1 cellular context compared by ENCODE assay signal in the genomic region with DNA sequence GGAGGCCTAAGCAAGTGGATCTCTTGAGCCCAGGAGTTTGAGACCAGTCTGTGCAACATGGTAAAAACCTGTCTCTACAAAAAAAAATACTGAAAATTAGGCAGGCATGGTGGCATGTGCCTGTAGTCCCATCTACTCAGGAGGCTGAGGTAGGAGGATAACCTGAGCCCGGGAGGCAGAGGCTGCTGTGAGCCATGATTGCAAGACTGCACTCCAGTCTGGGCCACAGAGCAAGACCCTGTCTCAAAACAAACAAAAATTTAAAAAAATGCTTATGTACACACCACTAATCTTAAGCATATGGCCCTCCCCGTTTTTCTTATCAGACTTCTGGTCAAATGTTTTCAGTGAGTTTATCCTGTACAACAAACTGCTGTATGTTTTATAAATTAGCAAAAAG.
TF ChIP-seq lines count a peak whose summit lies in the region.

No MANE protein-coding gene starts in this region.

TF ChIP-seq in HepG2, 621 proteins besides CTCF, POLR2A, EP300 and RAD21 (continued from another document):
- TF ChIP-seq, protein P1, sequence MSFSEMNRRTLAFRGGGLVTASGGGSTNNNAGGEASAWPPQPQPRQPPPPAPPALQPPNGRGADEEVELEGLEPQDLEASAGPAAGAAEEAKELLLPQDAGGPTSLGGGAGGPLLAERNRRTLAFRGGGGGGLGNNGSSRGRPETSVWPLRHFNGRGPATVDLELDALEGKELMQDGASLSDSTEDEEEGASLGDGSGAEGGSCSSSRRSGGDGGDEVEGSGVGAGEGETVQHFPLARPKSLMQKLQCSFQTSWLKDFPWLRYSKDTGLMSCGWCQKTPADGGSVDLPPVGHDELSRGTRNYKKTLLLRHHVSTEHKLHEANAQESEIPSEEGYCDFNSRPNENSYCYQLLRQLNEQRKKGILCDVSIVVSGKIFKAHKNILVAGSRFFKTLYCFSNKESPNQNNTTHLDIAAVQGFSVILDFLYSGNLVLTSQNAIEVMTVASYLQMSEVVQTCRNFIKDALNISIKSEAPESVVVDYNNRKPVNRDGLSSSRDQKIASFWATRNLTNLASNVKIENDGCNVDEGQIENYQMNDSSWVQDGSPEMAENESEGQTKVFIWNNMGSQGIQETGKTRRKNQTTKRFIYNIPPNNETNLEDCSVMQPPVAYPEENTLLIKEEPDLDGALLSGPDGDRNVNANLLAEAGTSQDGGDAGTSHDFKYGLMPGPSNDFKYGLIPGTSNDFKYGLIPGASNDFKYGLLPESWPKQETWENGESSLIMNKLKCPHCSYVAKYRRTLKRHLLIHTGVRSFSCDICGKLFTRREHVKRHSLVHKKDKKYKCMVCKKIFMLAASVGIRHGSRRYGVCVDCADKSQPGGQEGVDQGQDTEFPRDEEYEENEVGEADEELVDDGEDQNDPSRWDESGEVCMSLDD (CRISPR knock-in tag; IDR thresholded peaks at IDR 0.05; ENCODE audit: borderline replicate concordance) = no peak
- TF ChIP-seq SATB2 (CRISPR knock-in tag; IDR thresholded peaks at IDR 0.05) (no peak), EEA1 (CRISPR knock-in tag; IDR thresholded peaks at IDR 0.05; ENCODE audit: borderline replicate concordance) (no peak), ZNF510 (CRISPR knock-in tag; IDR thresholded peaks at IDR 0.05; ENCODE audit: low read depth) (no peak), FOXA1 (IDR thresholded peaks at IDR 0.05) (no peak), FOXA1 (CRISPR knock-in tag; IDR thresholded peaks at IDR 0.05) (peak; percentile 30; the same call in 1 of the 2 replicates), MEIS2 (CRISPR knock-in tag; IDR thresholded peaks at IDR 0.05) (no peak), PHB2 (IDR thresholded peaks at IDR 0.05; ENCODE audit: partially characterized antibody) (no peak), SCMH1 (CRISPR knock-in tag; IDR thresholded peaks at IDR 0.05; ENCODE audit: borderline replicate concordance) (no peak), ZC3H13 (CRISPR knock-in tag; IDR thresholded peaks at IDR 0.05) (no peak), ZNF460 (CRISPR knock-in tag; IDR thresholded peaks at IDR 0.05; ENCODE audit: borderline replicate concordance) (no peak), ZZZ3 (CRISPR knock-in tag; IDR thresholded peaks at IDR 0.05; ENCODE audit: borderline replicate concordance) (no peak), TBX3 (IDR thresholded peaks at IDR 0.05; ENCODE audit: borderline replicate concordance) (no peak), ZNF547 (CRISPR knock-in tag; IDR thresholded peaks at IDR 0.05) (no peak), ELF3 (CRISPR knock-in tag; IDR thresholded peaks at IDR 0.05) (no peak), TARDBP (CRISPR knock-in tag; IDR thresholded peaks at IDR 0.05) (no peak), KDM1A (CRISPR knock-in tag; IDR thresholded peaks at IDR 0.05) (peak; percentile 49; the same call in 1 of the 2 replicates), TRIM24 (CRISPR knock-in tag; IDR thresholded peaks at IDR 0.05) (no peak), ZNF30 (CRISPR knock-in tag; IDR thresholded peaks at IDR 0.05) (no peak), NPAS2 (CRISPR knock-in tag; IDR thresholded peaks at IDR 0.05; ENCODE audit: borderline replicate concordance) (no peak), ZNF121 (CRISPR knock-in tag; IDR thresholded peaks at IDR 0.05) (peak; percentile 99), HDAC2 (CRISPR knock-in tag; IDR thresholded peaks at IDR 0.05) (0 out of 2 replicates have a peak, but pooled peaks have one; percentile 19)
- TF ChIP-seq, protein P2, sequence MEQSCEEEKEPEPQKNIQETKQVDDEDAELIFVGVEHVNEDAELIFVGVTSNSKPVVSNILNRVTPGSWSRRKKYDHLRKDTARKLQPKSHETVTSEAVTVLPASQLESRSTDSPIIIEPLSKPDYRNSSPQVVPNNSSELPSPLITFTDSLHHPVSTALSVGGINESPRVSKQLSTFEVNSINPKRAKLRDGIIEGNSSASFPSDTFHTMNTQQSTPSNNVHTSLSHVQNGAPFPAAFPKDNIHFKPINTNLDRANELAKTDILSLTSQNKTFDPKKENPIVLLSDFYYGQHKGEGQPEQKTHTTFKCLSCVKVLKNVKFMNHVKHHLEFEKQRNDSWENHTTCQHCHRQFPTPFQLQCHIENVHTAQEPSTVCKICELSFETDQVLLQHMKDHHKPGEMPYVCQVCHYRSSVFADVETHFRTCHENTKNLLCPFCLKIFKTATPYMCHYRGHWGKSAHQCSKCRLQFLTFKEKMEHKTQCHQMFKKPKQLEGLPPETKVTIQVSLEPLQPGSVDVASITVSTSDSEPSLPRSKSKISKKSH (CRISPR knock-in tag; IDR thresholded peaks at IDR 0.05; ENCODE audit: borderline replicate concordance) = no peak
- TF ChIP-seq, protein P3, sequence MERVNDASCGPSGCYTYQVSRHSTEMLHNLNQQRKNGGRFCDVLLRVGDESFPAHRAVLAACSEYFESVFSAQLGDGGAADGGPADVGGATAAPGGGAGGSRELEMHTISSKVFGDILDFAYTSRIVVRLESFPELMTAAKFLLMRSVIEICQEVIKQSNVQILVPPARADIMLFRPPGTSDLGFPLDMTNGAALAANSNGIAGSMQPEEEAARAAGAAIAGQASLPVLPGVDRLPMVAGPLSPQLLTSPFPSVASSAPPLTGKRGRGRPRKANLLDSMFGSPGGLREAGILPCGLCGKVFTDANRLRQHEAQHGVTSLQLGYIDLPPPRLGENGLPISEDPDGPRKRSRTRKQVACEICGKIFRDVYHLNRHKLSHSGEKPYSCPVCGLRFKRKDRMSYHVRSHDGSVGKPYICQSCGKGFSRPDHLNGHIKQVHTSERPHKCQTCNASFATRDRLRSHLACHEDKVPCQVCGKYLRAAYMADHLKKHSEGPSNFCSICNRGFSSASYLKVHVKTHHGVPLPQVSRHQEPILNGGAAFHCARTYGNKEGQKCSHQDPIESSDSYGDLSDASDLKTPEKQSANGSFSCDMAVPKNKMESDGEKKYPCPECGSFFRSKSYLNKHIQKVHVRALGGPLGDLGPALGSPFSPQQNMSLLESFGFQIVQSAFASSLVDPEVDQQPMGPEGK (CRISPR knock-in tag; IDR thresholded peaks at IDR 0.05) = peak; percentile 13; the same call in 1 of the 2 replicates
- TF ChIP-seq, protein P4, sequence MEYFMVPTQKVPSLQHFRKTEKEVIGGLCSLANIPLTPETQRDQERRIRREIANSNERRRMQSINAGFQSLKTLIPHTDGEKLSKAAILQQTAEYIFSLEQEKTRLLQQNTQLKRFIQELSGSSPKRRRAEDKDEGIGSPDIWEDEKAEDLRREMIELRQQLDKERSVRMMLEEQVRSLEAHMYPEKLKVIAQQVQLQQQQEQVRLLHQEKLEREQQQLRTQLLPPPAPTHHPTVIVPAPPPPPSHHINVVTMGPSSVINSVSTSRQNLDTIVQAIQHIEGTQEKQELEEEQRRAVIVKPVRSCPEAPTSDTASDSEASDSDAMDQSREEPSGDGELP (IDR thresholded peaks at IDR 0.05; ENCODE audit: borderline replicate concordance, low read depth) = no peak
- TF ChIP-seq, protein P5, sequence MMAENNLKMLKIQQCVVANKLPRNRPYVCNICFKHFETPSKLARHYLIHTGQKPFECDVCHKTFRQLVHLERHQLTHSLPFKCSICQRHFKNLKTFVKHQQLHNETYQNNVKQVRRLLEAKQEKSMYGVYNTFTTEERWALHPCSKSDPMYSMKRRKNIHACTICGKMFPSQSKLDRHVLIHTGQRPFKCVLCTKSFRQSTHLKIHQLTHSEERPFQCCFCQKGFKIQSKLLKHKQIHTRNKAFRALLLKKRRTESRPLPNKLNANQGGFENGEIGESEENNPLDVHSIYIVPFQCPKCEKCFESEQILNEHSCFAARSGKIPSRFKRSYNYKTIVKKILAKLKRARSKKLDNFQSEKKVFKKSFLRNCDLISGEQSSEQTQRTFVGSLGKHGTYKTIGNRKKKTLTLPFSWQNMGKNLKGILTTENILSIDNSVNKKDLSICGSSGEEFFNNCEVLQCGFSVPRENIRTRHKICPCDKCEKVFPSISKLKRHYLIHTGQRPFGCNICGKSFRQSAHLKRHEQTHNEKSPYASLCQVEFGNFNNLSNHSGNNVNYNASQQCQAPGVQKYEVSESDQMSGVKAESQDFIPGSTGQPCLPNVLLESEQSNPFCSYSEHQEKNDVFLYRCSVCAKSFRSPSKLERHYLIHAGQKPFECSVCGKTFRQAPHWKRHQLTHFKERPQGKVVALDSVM (CRISPR knock-in tag; IDR thresholded peaks at IDR 0.05) = peak; percentile 99
